In genomic region chr10:124654686-124655085, GRCh38 we compare ENCODE assay signal across 13 cellular contexts.
DNase-seq lines count a peak whose midpoint lies in the region; TF ChIP-seq lines count a peak whose summit lies in the region.
"Had no signal": no experiment of that assay in that cellular context is flagged by ENCODE, and none has a peak within 500 bp of the region (broad histone marks: within the 10 kb centered on the region; RNA-seq: fewer than 3 reads in every experiment).

No MANE protein-coding gene starts in this region.

- CTCF ChIA-PET in MCF 10A (lab: Yijun Ruan, JAX): no interaction called here

- no TSS peak for BruUV-seq in MCF 10A (replicated peaks; lab: Mats Ljungman, UMichigan)

- H3K36me3 ChIP-seq in stomach (peaks cover 0 to 10% (median 5%) of the 10 kb centered on the region in 4 donors), BE2C (no peaks in the 10 kb centered on the region)
- H3K36me3 ChIP-seq: SJSA1 had no signal

- no peak for TF ChIP-seq EP300 in stomach (IDR thresholded peaks at IDR 0.05)

- peaks cover 35 to 96% (median 58%) of the 10 kb centered on the region in 4 donors for H3K4me1 ChIP-seq in stomach
- peaks cover 14% of the 10 kb centered on the region for H3K4me1 ChIP-seq in BE2C

- DNase-seq in HL-60 (ENCODE audit: low read depth in 1 of 2, low spot score in 1 of 2) (no peak), MCF 10A (ENCODE audit: unreplicated experiment) (peak; percentile 44), stomach (no peak), BE2C (no peak), superior temporal gyrus (ENCODE audit: extremely low spot score) (no peak), iPS-NIHi7 (ENCODE audit: extremely low spot score) (no peak), NCI-H1436 (lab: John Stamatoyannopoulos, UW) (no peak)
- DNase-seq: effector CD4-positive, alpha-beta T cell; IMR-90; NCI-H526 treated with DMSO at 0.1 percent for 48 hours had no signal

- H3K9me3 Mint-ChIP-seq in MCF 10A (ENCODE audit: unreplicated experiment): no peaks in the 10 kb centered on the region

- peak overlapping the region; percentile 31; the same call in 1 of the 2 replicates for H3K27ac ChIP-seq in HL-60 (replicated peaks)
- peak overlapping the region; percentile 67 for H3K27ac ChIP-seq in layer of hippocampus (ENCODE audit: low read depth, low read length)
- H3K27ac ChIP-seq in stomach: peak overlapping the region; percentile 26 to 72 (median 46)
- H3K27ac ChIP-seq: SJSA1, VCaP had no signal

- WGBS in stomach, 5 donors: 68 to 79% (median 76%) methylated on average over 3 to 7 of the region's 7 CpGs; no CpG with 5 or more reads in 1 of the 5 donors

- POLR2A ChIA-PET in MCF 10A (lab: Yijun Ruan, JAX): no interaction called here

- no peak overlapping the region for H3K27ac Mint-ChIP-seq in MCF 10A (ENCODE audit: low read depth, unreplicated experiment)

- peaks cover 7% of the 10 kb centered on the region for H3K36me3 Mint-ChIP-seq in MCF 10A (ENCODE audit: insufficient read depth, unreplicated experiment)

- no peak overlapping the region for H3K4me3 Mint-ChIP-seq in MCF 10A (ENCODE audit: unreplicated experiment)

- peaks cover 13% of the 10 kb centered on the region for H3K4me1 Mint-ChIP-seq in MCF 10A (ENCODE audit: insufficient read depth, unreplicated experiment)

- H3K4me3 ChIP-seq in HL-60 (replicated peaks; ENCODE audit: insufficient read depth, low read length): no peak overlapping the region
- no peak overlapping the region for H3K4me3 ChIP-seq in stomach
- H3K4me3 ChIP-seq in BE2C (ENCODE audit: low read depth, low read length): no peak overlapping the region
- H3K4me3 ChIP-seq: SJSA1 had no signal

- intact Hi-C loops in MCF 10A (cut with micrococcal nuclease) (no loop called here), stomach (cut with DNase I; ENCODE audit: low total_unique reads) (no loop called here)

- TF ChIP-seq CTCF in HL-60 (IDR thresholded peaks at IDR 0.05; ENCODE audit: insufficient read depth, low read length) (no peak), MCF 10A (IDR thresholded peaks at IDR 0.05; ENCODE audit: unreplicated experiment) (no peak), stomach (IDR thresholded peaks at IDR 0.05) (no peak), BE2C (IDR thresholded peaks at IDR 0.05; ENCODE audit: low read depth, low read length) (no peak)

- H3K9me3 ChIP-seq in stomach (no peaks in the 10 kb centered on the region), BE2C (no peaks in the 10 kb centered on the region)
- H3K9me3 ChIP-seq: SJSA1 had no signal

- H3K27me3 Mint-ChIP-seq in MCF 10A (ENCODE audit: insufficient read depth, unreplicated experiment): no peaks in the 10 kb centered on the region

- TF ChIP-seq POLR2A in stomach (IDR thresholded peaks at IDR 0.05): no peak

- H3K27me3 ChIP-seq in HL-60 (ENCODE audit: insufficient read depth, poor library complexity, severe bottlenecking) (no peaks in the 10 kb centered on the region), layer of hippocampus (ENCODE audit: control insufficient read depth, insufficient read depth, low read length) (no peaks in the 10 kb centered on the region), stomach (no peaks in the 10 kb centered on the region), BE2C (no peaks in the 10 kb centered on the region)
- H3K27me3 ChIP-seq: SJSA1 had no signal
